ENCODE assay signal across 12 cellular contexts in genomic region chr7:139727151-139727705, GRCh38. TPM values are rescaled to one million over a fixed set of nuclear protein-coding genes. Genes with fewer than 3 reads are reported as not detected.
A peak's percentile ranks its signal among the peaks of the same experiment; 100 is the strongest.
DNase-seq lines count a peak whose midpoint lies in the region; ATAC-seq, FAIRE-seq and TF ChIP-seq lines count a peak whose summit lies in the region.
"Had no signal": no experiment of that assay in that cellular context is flagged by ENCODE, and none has a peak within 500 bp of the region (broad histone marks: within the 10 kb centered on the region; RNA-seq: fewer than 3 reads in every experiment).

No MANE protein-coding gene starts in this region.

- H3K79me2 ChIP-seq in astrocyte (ENCODE audit: insufficient read depth, low read length) (peaks cover 86% of the 10 kb centered on the region), keratinocyte (ENCODE audit: control insufficient read depth, insufficient read depth, low read length) (peaks cover 43% of the 10 kb centered on the region)

- ATAC-seq in A549 (no peak; a peak in 1 of 6 replicates), HG02588 (IDR thresholded peaks at IDR 0.05; ENCODE audit: unreplicated experiment) (no peak), HG03432 (IDR thresholded peaks at IDR 0.05; ENCODE audit: unreplicated experiment) (no peak)
- ATAC-seq: GM23338 had no signal

- no peak for TF ChIP-seq RAD21 in A549 (conservative IDR thresholded peaks at IDR 0.05 in 1 of 2, IDR thresholded peaks at IDR 0.05 in 1 of 2)

- H3K9me1 ChIP-seq in keratinocyte (ENCODE audit: control insufficient read depth, extremely low read depth, insufficient read depth, low read length): no peaks in the 10 kb centered on the region

- H3K9ac ChIP-seq in astrocyte (ENCODE audit: low read length) (no peak overlapping the region), keratinocyte (ENCODE audit: control insufficient read depth, extremely low read depth, insufficient read depth, low read length) (peak overlapping the region; percentile 40)

- H3K36me3 ChIP-seq in astrocyte (ENCODE audit: insufficient read depth, low read length) (no peaks in the 10 kb centered on the region), keratinocyte (ENCODE audit: control insufficient read depth in 2 of 2, extremely low read depth in 1 of 2, insufficient read depth in 2 of 2, low read length in 2 of 2) (no peaks in the 10 kb centered on the region)
- H3K36me3 ChIP-seq in CD4-positive, alpha-beta memory T cell (ENCODE audit: insufficient read depth, low read length): no peaks in the 10 kb centered on the region
- H3K36me3 ChIP-seq: prostate gland had no signal

- intact Hi-C loops in CD4-positive, alpha-beta memory T cell (cut with micrococcal nuclease): no loop called here

- H3K4me3 ChIP-seq in A549 (no peak overlapping the region), astrocyte (ENCODE audit: insufficient read depth, low read depth, low read length) (no peak overlapping the region), keratinocyte (ENCODE audit: control insufficient read depth in 2 of 3, extremely low read depth in 1 of 3, insufficient read depth in 2 of 3, low read depth in 1 of 3, low read length in 3 of 3) (peak overlapping the region in 1 of 3 experiments; percentile 18)
- no peak overlapping the region for H3K4me3 ChIP-seq in CD4-positive, alpha-beta memory T cell (ENCODE audit: low read length in 2 of 2)
- H3K4me3 ChIP-seq: GM23338, prostate gland, SK-N-MC had no signal

- peaks cover 2% of the 10 kb centered on the region for H3K9me3 Mint-ChIP-seq in astrocyte (ENCODE audit: unreplicated experiment)
- no peaks in the 10 kb centered on the region for H3K9me3 Mint-ChIP-seq in CD4-positive, alpha-beta memory T cell
- H3K9me3 Mint-ChIP-seq: GM23338 had no signal

- peaks cover 63% of the 10 kb centered on the region for H4K20me1 ChIP-seq in astrocyte (ENCODE audit: insufficient read depth, low read length)
- H4K20me1 ChIP-seq in keratinocyte (ENCODE audit: control insufficient read depth, extremely low read depth, insufficient read depth, low read length): no peaks in the 10 kb centered on the region

- no peaks in the 10 kb centered on the region for H3K27me3 ChIP-seq in astrocyte (ENCODE audit: insufficient read depth, low read length)
- no peaks in the 10 kb centered on the region for H3K27me3 ChIP-seq in keratinocyte (ENCODE audit: control insufficient read depth, extremely low read depth, insufficient read depth, low read length)
- H3K27me3 ChIP-seq in CD4-positive, alpha-beta memory T cell (ENCODE audit: insufficient read depth, low read length): no peaks in the 10 kb centered on the region

- no peaks in the 10 kb centered on the region for H3K27me3 Mint-ChIP-seq in astrocyte (ENCODE audit: low read depth, unreplicated experiment)
- H3K27me3 Mint-ChIP-seq in CD4-positive, alpha-beta memory T cell: no peaks in the 10 kb centered on the region

- H3K9me3 ChIP-seq in A549: no peaks in the 10 kb centered on the region
- no peaks in the 10 kb centered on the region for H3K9me3 ChIP-seq in astrocyte (ENCODE audit: insufficient read depth, low read depth, low read length)
- H3K9me3 ChIP-seq in keratinocyte (ENCODE audit: control insufficient read depth, low read depth, low read length): no peaks in the 10 kb centered on the region
- no peaks in the 10 kb centered on the region for H3K9me3 ChIP-seq in CD4-positive, alpha-beta memory T cell (ENCODE audit: control insufficient read depth in 1 of 2, low read length in 2 of 2)
- H3K9me3 ChIP-seq: prostate gland had no signal

- no peak for DNase-seq in A549 (ENCODE audit: low read depth in 1 of 2, low spot score in 1 of 2)
- DNase-seq in GM03348 (ENCODE audit: low spot score): peak; percentile 24
- DNase-seq in astrocyte (ENCODE audit: low read depth): peak; percentile 43
- DNase-seq in keratinocyte (ENCODE audit: low read depth, low spot score): peak; percentile 59
- no peak for DNase-seq in CD4-positive, alpha-beta memory T cell
- DNase-seq in activated T-cell treated with anti-CD3 and anti-CD28 coated beads for 4 hours: no peak
- DNase-seq: NCI-H187 had no signal

- no peak for TF ChIP-seq EP300 in A549 (IDR thresholded peaks at IDR 0.05)

- FAIRE-seq in A549 (lab: Jason Lieb, UNC) (no peak), astrocyte (lab: Jason Lieb, UNC) (no peak), keratinocyte (lab: Jason Lieb, UNC) (peak; percentile 64)

- no peak for TF ChIP-seq POLR2A in A549 (IDR thresholded peaks at IDR 0.05; ENCODE audit: low read length)

- H3K27ac Mint-ChIP-seq in astrocyte (ENCODE audit: unreplicated experiment): no peak overlapping the region
- peak overlapping the region in 1 of 7 donors; percentile 66 for H3K27ac Mint-ChIP-seq in CD4-positive, alpha-beta memory T cell
- H3K27ac Mint-ChIP-seq: GM23338 had no signal

- POLR2A ChIA-PET in A549 (lab: Yijun Ruan, JAX): interaction anchor here (0.6 kb wide), 1 partner anchor 230 kb away, joined by 4 read pairs; no protein-coding TSS in a partner anchor
- POLR2A ChIA-PET in CD4-positive, alpha-beta memory T cell (lab: Charles Lee; ENCODE audit: partially characterized antibody): interaction anchor here (1.0 kb wide), 1 partner anchor 10 kb away, joined by 4 read pairs; no protein-coding TSS in a partner anchor

- peak overlapping the region; percentile 40 to 71; a peak in 5 of 6 replicates for H3K27ac ChIP-seq in A549
- H3K27ac ChIP-seq in astrocyte (ENCODE audit: low read depth, low read length): peak overlapping the region; percentile 3
- peak overlapping the region; percentile 77 for H3K27ac ChIP-seq in keratinocyte (ENCODE audit: control insufficient read depth, insufficient read depth, low read length)
- H3K27ac ChIP-seq in CD4-positive, alpha-beta memory T cell (ENCODE audit: low read depth, low read length): no peak overlapping the region
- H3K27ac ChIP-seq: SK-N-MC had no signal

- H3K4me1 ChIP-seq in A549 (peaks cover 73% of the 10 kb centered on the region), astrocyte (ENCODE audit: insufficient read depth, low read length) (peaks cover 38% of the 10 kb centered on the region), keratinocyte (ENCODE audit: control insufficient read depth, extremely low read depth, insufficient read depth, low read length) (peaks cover 43% of the 10 kb centered on the region)
- peaks cover 25% of the 10 kb centered on the region for H3K4me1 ChIP-seq in CD4-positive, alpha-beta memory T cell (ENCODE audit: insufficient read depth, low read length)

- dilution Hi-C loops in keratinocyte (cut with MboI; ENCODE audit: extremely low pct_ligation_motif_present, low sequenced_read_pairs): no loop called here

- peaks cover 9% of the 10 kb centered on the region for H3K36me3 Mint-ChIP-seq in astrocyte (ENCODE audit: low read depth, unreplicated experiment)
- H3K36me3 Mint-ChIP-seq in CD4-positive, alpha-beta memory T cell: peaks cover 6 to 30% of the 10 kb centered on the region in 2 donors

- CTCF ChIA-PET in A549 (lab: Yijun Ruan, JAX): interaction anchor here (0.6 kb wide), 1 partner anchor 69 kb away, joined by 3 read pairs; no protein-coding TSS in a partner anchor
- CTCF ChIA-PET in CD4-positive, alpha-beta memory T cell (lab: Charles Lee; ENCODE audit: partially characterized antibody): no interaction called here

- H3K4me2 ChIP-seq in A549: peak overlapping the region; percentile 40
- peak overlapping the region; percentile 62 for H3K4me2 ChIP-seq in astrocyte (ENCODE audit: low read length)
- H3K4me2 ChIP-seq in keratinocyte (ENCODE audit: control insufficient read depth, extremely low read depth, insufficient read depth, low read depth, low read length): peak overlapping the region; percentile 74
- H3K4me2 ChIP-seq: GM23338 had no signal

- H2AFZ ChIP-seq in astrocyte (ENCODE audit: low read depth, low read length): no peak overlapping the region
- no peak overlapping the region for H2AFZ ChIP-seq in keratinocyte (ENCODE audit: control insufficient read depth, low read length)
- H2AFZ ChIP-seq: GM23338 had no signal

- WGBS in A549 (ENCODE audit: missing lambda C conversion rate): 41% methylated on average over 3 of the region's 3 CpGs

- H3K4me1 Mint-ChIP-seq in astrocyte (ENCODE audit: low read depth, unreplicated experiment): peaks cover 24% of the 10 kb centered on the region
- peaks cover 31 to 63% (median 44%) of the 10 kb centered on the region in 4 donors for H3K4me1 Mint-ChIP-seq in CD4-positive, alpha-beta memory T cell

- TF ChIP-seq CTCF in A549 (IDR thresholded peaks at IDR 0.05) (no peak), astrocyte (IDR thresholded peaks at IDR 0.05; ENCODE audit: insufficient read depth, low read depth, low read length) (no peak), keratinocyte (optimal IDR thresholded peaks at IDR 0.05 in 1 of 3, IDR thresholded peaks at IDR 0.05 in 1 of 3, conservative IDR thresholded peaks at IDR 0.05 in 1 of 3; ENCODE audit: extremely low read depth in 1 of 3, insufficient read depth in 2 of 3, low read length in 3 of 3) (no peak)

- no peak overlapping the region for H3K4me3 Mint-ChIP-seq in astrocyte (ENCODE audit: unreplicated experiment)
- no peak overlapping the region for H3K4me3 Mint-ChIP-seq in CD4-positive, alpha-beta memory T cell
- H3K4me3 Mint-ChIP-seq: GM23338 had no signal

TF ChIP-seq in A549, 52 proteins besides CTCF, POLR2A, EP300 and RAD21 (continues in another document):
- TF ChIP-seq ZFP36 (IDR thresholded peaks at IDR 0.05; ENCODE audit: borderline replicate concordance, partially characterized antibody) (no peak), MAZ (IDR thresholded peaks at IDR 0.05; ENCODE audit: borderline replicate concordance, low read depth, low read length) (no peak), NR3C1 (IDR thresholded peaks at IDR 0.05) (no peak), HOXB13 (CRISPR knock-in tag; IDR thresholded peaks at IDR 0.05; ENCODE audit: low read depth) (no peak)

RNA-seq across cellular contexts. Expression of gene HIPK2, which starts 50.6 kb away (rescaled TPM):
- 12.1 and 16.3 TPM in 2 replicates for polyA plus RNA-seq in A549 (2011; rRNA removed)
- 10.1 and 13.5 TPM in 2 replicates for polyA plus RNA-seq in A549 (2012; cell fraction: cytosol; rRNA removed)
- 9.9 and 11.2 TPM in 2 replicates for polyA plus RNA-seq in A549 (2012; cell fraction: nucleus; rRNA removed)
- 10.5 to 13.1 TPM (median 11.3 TPM) in 3 replicates for polyA plus RNA-seq in A549 (2017; fragmentation: RNase III; extraction: RNeasy Plus Mini Kit Qiagen cat#74134 plus additional on column Dnase treatment)
- 32.7 and 34.1 TPM in 2 replicates for polyA minus RNA-seq in A549 (2011; rRNA and poly(A)+ RNA removed)
- 34.3 and 35.8 TPM in 2 replicates for total RNA-seq in astrocyte
- 4.5 to 13.9 TPM (median 5.8 TPM) in 3 replicates for polyA plus RNA-seq in keratinocyte
- 9.9 TPM for polyA plus RNA-seq in keratinocyte (2011; ENCODE audit: low read depth)
- polyA plus RNA-seq in keratinocyte (2011; cell fraction: cytosol; rRNA removed): 8.1 and 8.9 TPM in 2 replicates
- polyA plus RNA-seq in keratinocyte (2011; cell fraction: nucleus; rRNA removed): 26.2 and 27.3 TPM in 2 replicates
- polyA plus RNA-seq in keratinocyte (2012; ENCODE audit: low replicate concordance): 8.4 and 12.3 TPM in 2 replicates
- polyA minus RNA-seq in keratinocyte: 21.2 to 96.1 TPM (median 23.9 TPM) in 3 replicates
- 12.5 TPM for polyA minus RNA-seq in keratinocyte (2011; cell fraction: cytosol; rRNA and poly(A)+ RNA removed)
- 15.4 and 29.2 TPM in 2 replicates for polyA minus RNA-seq in keratinocyte (2011; cell fraction: nucleus; rRNA and poly(A)+ RNA removed)
- 10 to 100 TPM; 31.2 to 34.1 TPM for total RNA-seq in CD4-positive, alpha-beta memory T cell
- polyA plus RNA-seq in CD4-positive, alpha-beta memory T cell: 1 to 10 TPM in 1 of 2 donors, under 1 TPM in 1; 0.87 to 4.4 TPM

Comparison
In these comparisons a context has a peak if more than half of its experiments do, and no peak if none do; other contexts are left out.
1. DNase-seq: peak in GM03348 (single experiment), astrocyte (single experiment) and keratinocyte (single experiment); none in A549 (0 of 2), CD4-positive, alpha-beta memory T cell (0 of 5) and activated T-cell treated with anti-CD3 and anti-CD28 coated beads for 4 hours (single experiment).
2. Peak in every context shown above with its lines, with median percentiles within 50 percentile points of each other: H3K4me2 ChIP-seq.